15 cellular contexts compared by ENCODE assay signal in the genomic region with DNA sequence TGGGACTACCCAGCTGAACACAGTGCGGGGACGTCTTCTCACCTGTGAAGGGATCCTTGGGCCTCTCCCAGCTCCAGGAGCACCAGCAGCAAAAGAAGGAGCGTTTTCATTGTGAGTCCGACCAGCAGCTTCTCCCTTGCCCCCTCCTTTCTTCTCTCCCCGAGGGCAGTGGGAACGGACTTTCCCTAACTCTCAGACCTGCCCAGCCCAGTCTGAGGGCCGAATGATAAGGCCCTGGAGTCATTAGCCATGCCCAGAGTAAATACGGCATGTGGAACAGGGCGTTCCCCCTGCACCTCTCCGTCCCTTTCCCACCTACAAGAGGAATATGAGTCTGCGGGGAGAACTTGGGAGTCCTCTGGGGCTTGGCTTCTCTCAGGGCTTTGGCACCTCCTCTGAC. TPM values are rescaled to one million over a fixed set of nuclear protein-coding genes. Genes with fewer than 3 reads are reported as not detected.
"Had no signal": no experiment of that assay in that cellular context is flagged by ENCODE, and none has a peak within 500 bp of the region (broad histone marks: within the 10 kb centered on the region; RNA-seq: fewer than 3 reads in every experiment).

A gene (minus strand): TSS at position 214 of the 400 bp plus-strand sequence. CDS start 104 bp downstream, at position 110.

- H3K27me3 ChIP-seq: breast epithelium, dorsolateral prefrontal cortex had no signal

- H3K4me1 Mint-ChIP-seq: activated B cell treated with CpG ODN at 0.5 μM for 24 hours, T-helper 17 cell had no signal

- H3K27ac Mint-ChIP-seq: activated B cell treated with CpG ODN at 0.5 μM for 24 hours; activated CD4-positive, alpha-beta T cell treated with anti-CD3 and anti-CD28 coated beads, Interleukin-2, amount 10 ng/mL, durations not matched to agents 24 days and 14 days; activated T-helper 1 cell treated with anti-CD3 and anti-CD28 coated beads, Interleukin-12 subunit alpha, Interleukin-12 subunit beta, Interleukin-2, Interleukin-4 antibody, amounts not matched to agents 30 ng/mL and 10 ng/mL and 1 ng/mL, durations not matched to agents 14 hours and 24 hours and 36 hours; nephron progenitor cell; T-helper 17 cell had no signal

- H3K4me3 Mint-ChIP-seq: activated B cell treated with CpG ODN at 0.5 μM for 24 hours; activated CD4-positive, alpha-beta T cell treated with anti-CD3 and anti-CD28 coated beads, Interleukin-2, amount 10 ng/mL, durations not matched to agents 24 days and 14 days; activated T-helper 1 cell treated with anti-CD3 and anti-CD28 coated beads, Interleukin-12 subunit alpha, Interleukin-12 subunit beta, Interleukin-2, Interleukin-4 antibody, amounts not matched to agents 30 ng/mL and 10 ng/mL and 1 ng/mL, durations not matched to agents 14 hours and 24 hours and 36 hours; nephron progenitor cell; T-helper 17 cell had no signal

- H3K9me3 ChIP-seq: breast epithelium had no signal

- DNase-seq: activated B cell treated with CpG ODN at 0.5 μM for 24 hours; activated CD4-positive, alpha-beta T cell treated with anti-CD3 and anti-CD28 coated beads, Interleukin-2, amount 10 ng/mL, durations not matched to agents 24 days and 14 days; aorta; dorsolateral prefrontal cortex; heart right ventricle; left cardiac atrium; nephron progenitor cell; stimulated activated CD4-positive, alpha-beta T cell treated with anti-CD3 and anti-CD28 coated beads, Interleukin-1b, Interleukin-23, amount 100 ng/mL, for 48 hours; T-helper 17 cell had no signal

- H3K4me1 ChIP-seq: breast epithelium, gastroesophageal sphincter had no signal

- H3K27ac ChIP-seq: breast epithelium, dorsolateral prefrontal cortex, gastroesophageal sphincter, heart right ventricle had no signal

- ATAC-seq: gastroesophageal sphincter, heart right ventricle, left cardiac atrium, sciatic nerve, T-helper 17 cell had no signal

- H3K4me3 ChIP-seq: breast epithelium, dorsolateral prefrontal cortex, gastroesophageal sphincter, heart right ventricle had no signal

- H3K9me3 Mint-ChIP-seq: activated B cell treated with CpG ODN at 0.5 μM for 24 hours; activated CD4-positive, alpha-beta T cell treated with anti-CD3 and anti-CD28 coated beads, Interleukin-2, amount 10 ng/mL, durations not matched to agents 24 days and 14 days; activated T-helper 1 cell treated with anti-CD3 and anti-CD28 coated beads, Interleukin-12 subunit alpha, Interleukin-12 subunit beta, Interleukin-2, Interleukin-4 antibody, amounts not matched to agents 30 ng/mL and 10 ng/mL and 1 ng/mL, durations not matched to agents 14 hours and 24 hours and 36 hours had no signal

- H3K27me3 Mint-ChIP-seq: activated B cell treated with CpG ODN at 0.5 μM for 24 hours had no signal

- H3K36me3 ChIP-seq: breast epithelium, gastroesophageal sphincter, heart right ventricle had no signal

RNA-seq across cellular contexts. Expression of the gene that starts here (rescaled TPM):
- total RNA-seq: activated B cell treated with CpG ODN at 0.5 μM for 24 hours; activated CD4-positive, alpha-beta T cell treated with anti-CD3 and anti-CD28 coated beads, Interleukin-2, amount 10 ng/mL, durations not matched to agents 24 days and 14 days; activated T-helper 1 cell treated with anti-CD3 and anti-CD28 coated beads, Interleukin-12 subunit alpha, Interleukin-12 subunit beta, Interleukin-2, Interleukin-4 antibody, amounts not matched to agents 30 ng/mL and 10 ng/mL and 1 ng/mL, durations not matched to agents 14 hours and 24 hours and 36 hours; chondrocyte; dorsolateral prefrontal cortex; gastroesophageal sphincter; heart right ventricle; left cardiac atrium; omental fat pad; T-helper 17 cell had no signal
